Comparison of ENCODE assay signal across 1 cellular context in genomic region chr20:64220891-64221527, GRCh38.
TF ChIP-seq lines count a peak whose summit lies in the region.

No MANE protein-coding gene starts in this region.

TF ChIP-seq in K562, 482 proteins besides CTCF, POLR2A, EP300 and RAD21 (continued from another document and continues in another):
- TF ChIP-seq FOS (IDR thresholded peaks at IDR 0.05; ENCODE audit: extremely low read depth, insufficient read length) = no peak
- no peak for TF ChIP-seq CBX5 (IDR thresholded peaks at IDR 0.05; ENCODE audit: borderline replicate concordance, low read depth)
- no peak for TF ChIP-seq ZNF324 (CRISPR knock-in tag; IDR thresholded peaks at IDR 0.05)
- no peak for TF ChIP-seq ATF2 (CRISPR knock-in tag; IDR thresholded peaks at IDR 0.05)
- TF ChIP-seq GTF2B (IDR thresholded peaks at IDR 0.05; ENCODE audit: extremely low read depth, insufficient read length) = no peak
- no peak for TF ChIP-seq FUS (optimal IDR thresholded peaks at IDR 0.05; ENCODE audit: low read depth, low read length)
- no peak for TF ChIP-seq ZFP36 (IDR thresholded peaks at IDR 0.05; ENCODE audit: low read depth, low read length, partially characterized antibody)
- no peak for TF ChIP-seq POLR2AphosphoS2 (IDR thresholded peaks at IDR 0.05; ENCODE audit: low read length)
- peak in 1 of 2 experiments; percentile 85; a peak in 2 of 4 replicates for TF ChIP-seq MLLT1 (IDR thresholded peaks at IDR 0.05)
- TF ChIP-seq ETS2 (tag; IDR thresholded peaks at IDR 0.05; ENCODE audit: borderline replicate concordance, poor library complexity, severe bottlenecking) = no peak
- no peak for TF ChIP-seq SIX5 (IDR thresholded peaks at IDR 0.05; ENCODE audit: borderline replicate concordance in 1 of 2, insufficient read depth in 1 of 2, low read depth in 1 of 2, low read length in 2 of 2)
- TF ChIP-seq HMBOX1 (IDR thresholded peaks at IDR 0.05) = no peak; the same call in 1 of the 2 replicates
- TF ChIP-seq GTF2F1 (IDR thresholded peaks at IDR 0.05; ENCODE audit: low read depth, low read length) = no peak
- no peak for TF ChIP-seq SP2 (IDR thresholded peaks at IDR 0.05; ENCODE audit: extremely low read depth, low read depth, low read length, poor library complexity, severe bottlenecking)
- TF ChIP-seq HDGF (IDR thresholded peaks at IDR 0.05) = no peak
- TF ChIP-seq ZNF407 (IDR thresholded peaks at IDR 0.05; ENCODE audit: low read depth) = no peak
- TF ChIP-seq NCOA1 (IDR thresholded peaks at IDR 0.05; ENCODE audit: low read depth) = peak; percentile 92; the same call in 1 of the 2 replicates
- no peak for TF ChIP-seq CREB5 (CRISPR knock-in tag; IDR thresholded peaks at IDR 0.05)
- TF ChIP-seq ARID3A (IDR thresholded peaks at IDR 0.05; ENCODE audit: borderline replicate concordance, low read depth, low read length) = no peak
- no peak for TF ChIP-seq ZNF124 (CRISPR knock-in tag; IDR thresholded peaks at IDR 0.05)
- TF ChIP-seq HBP1 (CRISPR knock-in tag; IDR thresholded peaks at IDR 0.05) = peak; percentile 50; the same call in 1 of the 2 replicates
- peak; percentile 35; the same call in 1 of the 2 replicates for TF ChIP-seq ZNF449 (CRISPR knock-in tag; IDR thresholded peaks at IDR 0.05)
- no peak for TF ChIP-seq CEBPG (CRISPR knock-in tag; IDR thresholded peaks at IDR 0.05)
- TF ChIP-seq CEBPG (tag; conservative IDR thresholded peaks at IDR 0.05 in 1 of 2, IDR thresholded peaks at IDR 0.05 in 1 of 2) = no peak
- no peak for TF ChIP-seq NFXL1 (CRISPR knock-in tag; IDR thresholded peaks at IDR 0.05)
- TF ChIP-seq PHF21A (IDR thresholded peaks at IDR 0.05; ENCODE audit: borderline replicate concordance, low read depth) = 0 out of 2 replicates have a peak, but pooled peaks have one; percentile 8
- TF ChIP-seq CBX8 (IDR thresholded peaks at IDR 0.05; ENCODE audit: borderline replicate concordance, extremely low read depth, low read depth, low read length, poor library complexity, severe bottlenecking) = no peak
- 0 out of 2 replicates have a peak, but pooled peaks have one; percentile 40 for TF ChIP-seq GATAD2A (IDR thresholded peaks at IDR 0.05)
- TF ChIP-seq ZNF766 (CRISPR knock-in tag; conservative IDR thresholded peaks at IDR 0.05) = peak; percentile 85
- no peak for TF ChIP-seq BDP1 (IDR thresholded peaks at IDR 0.05; ENCODE audit: insufficient read depth, insufficient read length)
- TF ChIP-seq E2F4 (CRISPR knock-in tag; IDR thresholded peaks at IDR 0.05; ENCODE audit: low read depth) = no peak
- TF ChIP-seq KLF1 (tag; IDR thresholded peaks at IDR 0.05) = peak; percentile 100
- no peak for TF ChIP-seq PTRF (tag; IDR thresholded peaks at IDR 0.05)
- peak; percentile 27 for TF ChIP-seq TAF1 (IDR thresholded peaks at IDR 0.05; ENCODE audit: control insufficient read depth, extremely low read depth, insufficient read depth, low read length, severe bottlenecking)
- no peak for TF ChIP-seq ZSCAN32 (CRISPR knock-in tag; IDR thresholded peaks at IDR 0.05)
- peak; percentile 70; the same call in 1 of the 2 replicates for TF ChIP-seq NFATC3 (IDR thresholded peaks at IDR 0.05)
